Comparison of ENCODE assay signal across 8 cellular contexts in the genomic region with DNA sequence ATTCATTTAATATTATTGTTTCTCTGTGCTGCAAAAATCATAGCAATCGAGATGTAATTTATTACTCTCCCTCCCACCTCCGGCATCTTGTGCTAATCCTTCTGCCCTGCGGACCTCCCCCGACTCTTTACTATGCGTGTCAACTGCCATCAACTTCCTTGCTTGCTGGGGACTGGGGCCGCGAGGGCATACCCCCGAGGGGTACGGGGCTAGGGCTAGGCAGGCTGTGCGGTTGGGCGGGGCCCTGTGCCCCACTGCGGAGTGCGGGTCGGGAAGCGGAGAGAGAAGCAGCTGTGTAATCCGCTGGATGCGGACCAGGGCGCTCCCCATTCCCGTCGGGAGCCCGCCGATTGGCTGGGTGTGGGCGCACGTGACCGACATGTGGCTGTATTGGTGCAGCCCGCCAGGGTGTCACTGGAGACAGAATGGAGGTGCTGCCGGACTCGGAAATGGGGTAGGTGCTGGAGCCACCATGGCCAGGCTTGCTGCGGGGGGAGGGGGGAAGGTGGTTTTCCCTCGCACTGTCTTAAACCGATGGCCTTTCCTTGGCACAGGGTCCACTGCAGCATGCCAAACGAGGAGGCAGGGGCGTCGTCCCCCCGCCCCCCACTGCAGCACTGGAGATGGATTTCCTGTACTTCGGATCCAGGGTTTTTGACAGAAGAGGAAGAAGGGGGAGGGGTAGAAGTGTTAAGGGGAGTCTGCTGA. TPM values are rescaled to one million over a fixed set of nuclear protein-coding genes. Genes with fewer than 3 reads are reported as not detected.
DNase-seq lines count a peak whose midpoint lies in the region; ATAC-seq and TF ChIP-seq lines count a peak whose summit lies in the region.

A gene (plus strand): TSS at position 414 of the 708 bp plus-strand sequence. CDS start 17,006 bp downstream, outside the sequence.

- H3K36me3 ChIP-seq in DOHH2 (ENCODE audit: control insufficient read depth, low read length), result no peaks in the 10 kb centered on the region

- H3K27me3 ChIP-seq in DOHH2 (ENCODE audit: control insufficient read depth, low read length), result no peaks in the 10 kb centered on the region

- H3K27ac ChIP-seq in DOHH2 (ENCODE audit: low read depth, low read length), result no peak within 1 kb of the TSS

- peaks cover 4% of the 10 kb centered on the region; the same call in 1 of the 2 replicates for H3F3A ChIP-seq in DOHH2 (ENCODE audit: control insufficient read depth, insufficient read depth)

- H4K20me1 ChIP-seq in DOHH2 (ENCODE audit: control insufficient read depth, insufficient read depth, low read depth, low read length), result no peaks in the 10 kb centered on the region

- TF ChIP-seq CTCF in DOHH2 (IDR thresholded peaks at IDR 0.05; ENCODE audit: low read depth, low read length, poor library complexity, severe bottlenecking) (no peak), fibroblast of villous mesenchyme (IDR thresholded peaks at IDR 0.05; ENCODE audit: insufficient read depth, low read depth, low read length) (no peak), nephron progenitor cell (IDR thresholded peaks at IDR 0.05) (no peak)

- peak; percentile 98 for ATAC-seq in GM21786 (IDR thresholded peaks at IDR 0.05; ENCODE audit: unreplicated experiment)
- peak; percentile 99 for ATAC-seq in stimulated activated naive CD8-positive, alpha-beta T cell treated with anti-CD3 and anti-CD28 coated beads, Interleukin-15, Interleukin-2, amounts not matched to agents 100 U/mL and 50 U/mL, for 24 hours

- no peaks in the 10 kb centered on the region for H3K9me3 ChIP-seq in DOHH2 (ENCODE audit: control insufficient read depth, insufficient read depth, low read length)

- H3K36me3 Mint-ChIP-seq in nephron progenitor cell (ENCODE audit: low read depth), result peaks cover 4% of the 10 kb centered on the region

- H3K4me3 Mint-ChIP-seq in nephron progenitor cell, result peak within 1 kb of the TSS; percentile 96

- H3K4me3 ChIP-seq in DOHH2 (ENCODE audit: low read length) (peak within 1 kb of the TSS; percentile 78), fibroblast of villous mesenchyme (ENCODE audit: low read depth, low read length) (peak within 1 kb of the TSS; percentile 88)

- H3K4me1 ChIP-seq in DOHH2 (ENCODE audit: control insufficient read depth, low read length), result peaks cover 33% of the 10 kb centered on the region

- peak; percentile 90 to 91 for DNase-seq in Kasumi-1 (lab: John Stamatoyannopoulos, UW)
- peak; percentile 84 for DNase-seq in SHP77 treated with DMSO at 0.1 percent for 48 hours (lab: John Stamatoyannopoulos, UW)
- DNase-seq in activated effector memory CD4-positive, alpha-beta T cell treated with anti-CD3 and anti-CD28 coated beads, Interleukin-2, amount 50 U/mL, for 16 hours, result peak; percentile 92
- DNase-seq in fibroblast of villous mesenchyme (ENCODE audit: low read depth), result peak; percentile 87
- peak; percentile 86 for DNase-seq in nephron progenitor cell
- DNase-seq in stimulated activated naive CD8-positive, alpha-beta T cell treated with anti-CD3 and anti-CD28 coated beads, Interleukin-15, Interleukin-2, amounts not matched to agents 100 U/mL and 50 U/mL, for 24 hours, result peak; percentile 87

- peaks cover 28% of the 10 kb centered on the region for H3K4me1 Mint-ChIP-seq in nephron progenitor cell

- H3K4me2 ChIP-seq in DOHH2 (ENCODE audit: low read length), result peak within 1 kb of the TSS; percentile 69

- H3K27ac Mint-ChIP-seq in nephron progenitor cell, result peak within 1 kb of the TSS; percentile 63

- peaks cover 5% of the 10 kb centered on the region for H3K27me3 Mint-ChIP-seq in nephron progenitor cell (ENCODE audit: low read depth, poor library complexity)

- no peaks in the 10 kb centered on the region for H3K9me2 ChIP-seq in DOHH2 (replicated peaks; ENCODE audit: control insufficient read depth, low read length)

- no peaks in the 10 kb centered on the region for H3K9me3 Mint-ChIP-seq in nephron progenitor cell

- peaks cover 38% of the 10 kb centered on the region for H3K79me2 ChIP-seq in DOHH2 (ENCODE audit: control insufficient read depth, low read length)

RNA-seq across cellular contexts. Expression of the gene that starts here (rescaled TPM):
- total RNA-seq in fibroblast of villous mesenchyme, result 57.0 and 69.1 TPM in 2 replicates
